Comparison of ENCODE assay signal across 1 cellular context in genomic region chr2:33476793-33477190, GRCh38.
TF ChIP-seq lines count a peak whose summit lies in the region.

No MANE protein-coding gene starts in this region.

TF ChIP-seq in HepG2, 621 proteins besides CTCF, POLR2A, EP300 and RAD21 (continued from another document):
- TF ChIP-seq, protein P1, sequence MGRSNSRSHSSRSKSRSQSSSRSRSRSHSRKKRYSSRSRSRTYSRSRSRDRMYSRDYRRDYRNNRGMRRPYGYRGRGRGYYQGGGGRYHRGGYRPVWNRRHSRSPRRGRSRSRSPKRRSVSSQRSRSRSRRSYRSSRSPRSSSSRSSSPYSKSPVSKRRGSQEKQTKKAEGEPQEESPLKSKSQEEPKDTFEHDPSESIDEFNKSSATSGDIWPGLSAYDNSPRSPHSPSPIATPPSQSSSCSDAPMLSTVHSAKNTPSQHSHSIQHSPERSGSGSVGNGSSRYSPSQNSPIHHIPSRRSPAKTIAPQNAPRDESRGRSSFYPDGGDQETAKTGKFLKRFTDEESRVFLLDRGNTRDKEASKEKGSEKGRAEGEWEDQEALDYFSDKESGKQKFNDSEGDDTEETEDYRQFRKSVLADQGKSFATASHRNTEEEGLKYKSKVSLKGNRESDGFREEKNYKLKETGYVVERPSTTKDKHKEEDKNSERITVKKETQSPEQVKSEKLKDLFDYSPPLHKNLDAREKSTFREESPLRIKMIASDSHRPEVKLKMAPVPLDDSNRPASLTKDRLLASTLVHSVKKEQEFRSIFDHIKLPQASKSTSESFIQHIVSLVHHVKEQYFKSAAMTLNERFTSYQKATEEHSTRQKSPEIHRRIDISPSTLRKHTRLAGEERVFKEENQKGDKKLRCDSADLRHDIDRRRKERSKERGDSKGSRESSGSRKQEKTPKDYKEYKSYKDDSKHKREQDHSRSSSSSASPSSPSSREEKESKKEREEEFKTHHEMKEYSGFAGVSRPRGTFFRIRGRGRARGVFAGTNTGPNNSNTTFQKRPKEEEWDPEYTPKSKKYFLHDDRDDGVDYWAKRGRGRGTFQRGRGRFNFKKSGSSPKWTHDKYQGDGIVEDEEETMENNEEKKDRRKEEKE (IDR thresholded peaks at IDR 0.05) = no peak
- TF ChIP-seq NONO (IDR thresholded peaks at IDR 0.05) = no peak
- TF ChIP-seq NONO (CRISPR knock-in tag; conservative IDR thresholded peaks at IDR 0.05) = no peak
- TF ChIP-seq ZNF546 (CRISPR knock-in tag; conservative IDR thresholded peaks at IDR 0.05) = 0 out of 2 replicates have a peak, but pooled peaks have one; percentile 31
- TF ChIP-seq MEF2D (CRISPR knock-in tag; IDR thresholded peaks at IDR 0.05) = no peak
- no peak for TF ChIP-seq IKZF4 (CRISPR knock-in tag; IDR thresholded peaks at IDR 0.05; ENCODE audit: borderline replicate concordance, low read depth, not compliant biosample characterization)
- TF ChIP-seq REST (IDR thresholded peaks at IDR 0.05; ENCODE audit: borderline replicate concordance in 1 of 2, low read depth in 1 of 2, low read length in 2 of 2) = no peak
- TF ChIP-seq NFKB2 (CRISPR knock-in tag; IDR thresholded peaks at IDR 0.05; ENCODE audit: borderline replicate concordance) = no peak
